ENCODE assay signal across 8 cellular contexts in genomic region chr1:47708658-47709301, GRCh38.
DNase-seq lines count a peak whose midpoint lies in the region; ATAC-seq and TF ChIP-seq lines count a peak whose summit lies in the region.

No MANE protein-coding gene starts in this region.

- H3K36me3 ChIP-seq in SK-N-MC (ENCODE audit: insufficient read depth, low read length) = no peaks in the 10 kb centered on the region
- no peaks in the 10 kb centered on the region for H3K36me3 ChIP-seq in stomach
- H3K36me3 ChIP-seq in gastroesophageal sphincter = no peaks in the 10 kb centered on the region

- intact Hi-C loops in stomach (cut with DNase I; ENCODE audit: low total_unique reads) = loop anchor here (10.0 kb wide), 1 partner anchor 524 kb away; no protein-coding TSS in a partner anchor

- TF ChIP-seq CTCF in stomach (IDR thresholded peaks at IDR 0.05) = no peak
- no peak for TF ChIP-seq CTCF in gastroesophageal sphincter (IDR thresholded peaks at IDR 0.05)

- H3K27me3 ChIP-seq in stomach (peaks cover 25 to 88% (median 66%) of the 10 kb centered on the region in 3 donors), gastroesophageal sphincter (peaks cover 86% of the 10 kb centered on the region)

- H3K9me3 ChIP-seq in SK-N-MC (ENCODE audit: low read depth, low read length) (no peaks in the 10 kb centered on the region), iPS-18c (ENCODE audit: control insufficient read depth, insufficient read depth, low read length) (peaks cover 2% of the 10 kb centered on the region), stomach (no peaks in the 10 kb centered on the region), gastroesophageal sphincter (no peaks in the 10 kb centered on the region)

- H3K9ac ChIP-seq in SK-N-MC (ENCODE audit: insufficient read length) = no peak overlapping the region

- WGBS in stomach, 5 donors = 4 to 6% (median 4%) methylated on average over 26 to 42 of the region's 42 CpGs
- WGBS in gastroesophageal sphincter (ENCODE audit: low coverage in 1 of 2), 2 donors = no CpG with 5 or more reads among the region's 42 CpGs

- no peak for TF ChIP-seq EP300 in stomach (IDR thresholded peaks at IDR 0.05)
- no peak for TF ChIP-seq EP300 in gastroesophageal sphincter (IDR thresholded peaks at IDR 0.05)

- H3K4me3 ChIP-seq in SK-N-MC (peak overlapping the region; percentile 59), iPS-18c (ENCODE audit: insufficient read depth, low read depth, low read length) (peak overlapping the region; percentile 58), stomach (peak overlapping the region; percentile 33 to 49 (median 36)), gastroesophageal sphincter (peak overlapping the region in 1 of 2 donors; percentile 50)

- DNase-seq in NCI-H82 (lab: John Stamatoyannopoulos, UW) (peak; percentile 63), NCI-H82 treated with DMSO at 0.1 percent for 48 hours (lab: John Stamatoyannopoulos, UW; ENCODE audit: unreplicated experiment) (no peak), SK-N-MC (ENCODE audit: low read depth, low spot score) (no peak), stomach (no peak), NOMO-1 (lab: John Stamatoyannopoulos, UW; ENCODE audit: unreplicated experiment in 2 of 2) (no peak), DMS153 treated with DMSO at 0.1 percent for 48 hours (lab: John Stamatoyannopoulos, UW; ENCODE audit: unreplicated experiment) (no peak)

- no peak for ATAC-seq in gastroesophageal sphincter

- TF ChIP-seq POLR2A in stomach (IDR thresholded peaks at IDR 0.05) (no peak), gastroesophageal sphincter (IDR thresholded peaks at IDR 0.05) (no peak)

- H3K27ac ChIP-seq in SK-N-MC (no peak overlapping the region), stomach (no peak overlapping the region), gastroesophageal sphincter (peak overlapping the region in 1 of 4 donors; percentile 33)

- H3K4me1 ChIP-seq in stomach = peaks cover 23 to 33% (median 28%) of the 10 kb centered on the region in 4 donors
- peaks cover 0 to 37% (median 16%) of the 10 kb centered on the region in 3 donors for H3K4me1 ChIP-seq in gastroesophageal sphincter
